In the genomic region with DNA sequence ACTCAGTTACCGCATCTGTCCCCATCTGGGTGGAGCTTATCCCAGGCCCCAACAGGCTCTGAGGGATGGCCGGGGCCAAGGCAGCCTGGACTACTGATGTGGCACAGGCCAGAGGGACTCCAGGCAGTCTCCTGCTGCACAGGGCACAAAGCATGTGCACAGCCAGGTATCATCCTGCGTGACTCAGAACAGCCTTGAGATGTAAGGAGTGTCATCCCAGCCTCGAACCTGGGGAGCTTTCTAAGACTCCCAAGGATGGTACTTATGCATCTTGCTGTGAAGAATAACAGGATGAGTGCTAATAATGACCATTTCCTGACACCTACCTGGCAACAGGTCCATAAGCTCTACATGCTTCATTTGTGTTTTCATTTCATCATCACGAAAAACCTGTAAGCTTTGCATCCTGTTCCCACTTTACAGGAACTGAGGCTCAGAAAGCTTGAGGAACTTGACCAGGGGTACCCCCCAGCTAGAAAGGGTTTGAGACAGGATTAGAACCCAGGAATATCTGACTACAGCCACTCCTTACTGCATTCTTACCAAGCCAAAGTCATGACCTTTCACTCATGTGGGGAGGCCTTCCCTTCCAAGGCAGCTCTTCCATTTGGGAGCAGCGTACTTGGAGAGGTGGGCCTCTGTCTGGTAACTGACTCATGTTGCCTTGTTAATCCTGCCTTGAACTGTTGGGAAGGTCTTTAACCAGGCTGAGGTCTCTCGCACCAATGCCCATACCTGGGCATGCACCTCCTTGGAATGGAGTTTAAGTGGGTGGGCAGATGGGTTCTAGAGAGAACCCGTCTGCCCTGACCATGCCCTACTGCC, we compare ENCODE assay signal across 1 cellular context.
TF ChIP-seq lines count a peak whose summit lies in the region.

No MANE protein-coding gene starts in this region.

TF ChIP-seq in IMR-90, 13 proteins besides CTCF, POLR2A, EP300 and RAD21 (continued from another document):
- TF ChIP-seq, protein P1, sequence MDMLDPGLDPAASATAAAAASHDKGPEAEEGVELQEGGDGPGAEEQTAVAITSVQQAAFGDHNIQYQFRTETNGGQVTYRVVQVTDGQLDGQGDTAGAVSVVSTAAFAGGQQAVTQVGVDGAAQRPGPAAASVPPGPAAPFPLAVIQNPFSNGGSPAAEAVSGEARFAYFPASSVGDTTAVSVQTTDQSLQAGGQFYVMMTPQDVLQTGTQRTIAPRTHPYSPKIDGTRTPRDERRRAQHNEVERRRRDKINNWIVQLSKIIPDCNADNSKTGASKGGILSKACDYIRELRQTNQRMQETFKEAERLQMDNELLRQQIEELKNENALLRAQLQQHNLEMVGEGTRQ (IDR thresholded peaks at IDR 0.05; ENCODE audit: low read depth, low read length): no peak
- TF ChIP-seq CEBPB (IDR thresholded peaks at IDR 0.05; ENCODE audit: low read depth, low read length) (no peak), SMC3 (IDR thresholded peaks at IDR 0.05; ENCODE audit: low read depth, low read length) (no peak), CHD1 (IDR thresholded peaks at IDR 0.05; ENCODE audit: low read depth, low read length) (no peak), FOS (IDR thresholded peaks at IDR 0.05; ENCODE audit: low read depth, low read length) (no peak), MXI1 (IDR thresholded peaks at IDR 0.05; ENCODE audit: borderline replicate concordance, low read depth, low read length) (no peak), NFE2L2 (IDR thresholded peaks at IDR 0.05; ENCODE audit: low read depth, low read length) (no peak), MAZ (IDR thresholded peaks at IDR 0.05; ENCODE audit: borderline replicate concordance, low read depth, low read length) (no peak), RCOR1 (IDR thresholded peaks at IDR 0.05; ENCODE audit: insufficient replicate concordance, low read length) (no peak), MAFK (IDR thresholded peaks at IDR 0.05; ENCODE audit: low read depth, low read length) (no peak)
